Comparison of ENCODE assay signal across 9 cellular contexts in genomic region chr4:48904541-48905142, GRCh38. TPM values are rescaled to one million over a fixed set of nuclear protein-coding genes. Genes with fewer than 3 reads are reported as not detected.
A peak's percentile ranks its signal among the peaks of the same experiment; 100 is the strongest.
DNase-seq lines count a peak whose midpoint lies in the region; ATAC-seq and TF ChIP-seq lines count a peak whose summit lies in the region.
"Had no signal": no experiment of that assay in that cellular context is flagged by ENCODE, and none has a peak within 500 bp of the region (broad histone marks: within the 10 kb centered on the region; RNA-seq: fewer than 3 reads in every experiment).

No MANE protein-coding gene starts in this region.

- DNase-seq in Caco-2 (no peak), mammary epithelial cell (no peak), DMS 273 (lab: John Stamatoyannopoulos, UW; ENCODE audit: unreplicated experiment) (no peak), amniotic stem cell (lab: John Stamatoyannopoulos, UW) (no peak)
- DNase-seq: NK-92 treated with Interleukin-12 subunit alpha and Interleukin-12 subunit beta, amount 100 ng/mL, for 24 hours had no signal

- H3K4me3 ChIP-seq in Caco-2 (ENCODE audit: low read depth, low read length) = no peak overlapping the region
- H3K4me3 ChIP-seq in Loucy (ENCODE audit: low read length, poor library complexity, severe bottlenecking) = peak overlapping the region; percentile 98
- H3K4me3 ChIP-seq in mammary epithelial cell (replicated peaks in 1 of 3; ENCODE audit: insufficient read depth in 1 of 3, low read depth in 2 of 3, low read length in 3 of 3) = no peak overlapping the region
- H3K4me3 ChIP-seq: GM12878 had no signal

- H3K9me3 ChIP-seq in Caco-2 (no peaks in the 10 kb centered on the region), Loucy (ENCODE audit: insufficient read depth, low read depth, low read length) (no peaks in the 10 kb centered on the region), mammary epithelial cell (replicated peaks; ENCODE audit: insufficient read depth, low read length) (no peaks in the 10 kb centered on the region)

- H2AFZ ChIP-seq in Loucy (ENCODE audit: low read length) = no peak overlapping the region
- H2AFZ ChIP-seq in mammary epithelial cell (ENCODE audit: low read depth, low read length) = no peak overlapping the region

- H3K27ac Mint-ChIP-seq in Caco-2 (ENCODE audit: unreplicated experiment) (no peak overlapping the region), nephron (peak overlapping the region in 2 of 3 experiments; percentile 10)

- H3K9me3 Mint-ChIP-seq in Caco-2 (ENCODE audit: unreplicated experiment) = no peaks in the 10 kb centered on the region
- H3K9me3 Mint-ChIP-seq in nephron = no peaks in the 10 kb centered on the region

- no peaks in the 10 kb centered on the region for H3K9me2 ChIP-seq in Loucy (replicated peaks; ENCODE audit: low read depth, low read length)

- no peaks in the 10 kb centered on the region for H3K27me3 Mint-ChIP-seq in Caco-2 (ENCODE audit: insufficient read depth, unreplicated experiment)
- H3K27me3 Mint-ChIP-seq in nephron (ENCODE audit: low read depth) = peaks cover 5% of the 10 kb centered on the region

- H3K4me1 ChIP-seq in Caco-2 (peaks cover 15% of the 10 kb centered on the region; the same call in 1 of the 2 replicates), Loucy (ENCODE audit: insufficient read depth, low read length, poor library complexity, severe bottlenecking) (peaks cover 57% of the 10 kb centered on the region), mammary epithelial cell (ENCODE audit: insufficient read depth, low read length) (peaks cover 37% of the 10 kb centered on the region)

- dilution Hi-C loops in mammary epithelial cell (cut with HindIII; ENCODE audit: low sequenced_read_pairs) = loop anchor here (5.0 kb wide), 1 partner anchor 43 kb away; no protein-coding TSS in a partner anchor

- no peak for TF ChIP-seq CTCF in Caco-2 (IDR thresholded peaks at IDR 0.05; ENCODE audit: insufficient read depth in 1 of 2, low read depth in 1 of 2, low read length in 1 of 2, severe bottlenecking in 1 of 2, unreplicated experiment in 1 of 2)
- TF ChIP-seq CTCF in Loucy (conservative IDR thresholded peaks at IDR 0.05; ENCODE audit: low read length) = no peak
- TF ChIP-seq CTCF in mammary epithelial cell (conservative IDR thresholded peaks at IDR 0.05 in 1 of 2, IDR thresholded peaks at IDR 0.05 in 1 of 2; ENCODE audit: extremely low read depth in 1 of 2, insufficient read depth in 1 of 2, low read depth in 1 of 2, low read length in 2 of 2) = no peak
- TF ChIP-seq CTCF in nephron (IDR thresholded peaks at IDR 0.05; ENCODE audit: unreplicated experiment in 3 of 3) = no peak

- POLR2A ChIA-PET in Caco-2 (lab: Charles Lee) = no interaction called here

- H3K27me3 ChIP-seq in Caco-2 (replicated peaks; ENCODE audit: control insufficient read depth, insufficient read depth, low read length) = no peaks in the 10 kb centered on the region
- no peaks in the 10 kb centered on the region for H3K27me3 ChIP-seq in Loucy (ENCODE audit: insufficient read depth, low read length, poor library complexity, severe bottlenecking)
- H3K27me3 ChIP-seq in mammary epithelial cell (ENCODE audit: insufficient read depth, low read length) = no peaks in the 10 kb centered on the region

- WGBS in mammary epithelial cell (ENCODE audit: low coverage, missing lambda C conversion rate) = 91% methylated on average over 3 of the region's 3 CpGs

- H3K79me2 ChIP-seq in Loucy (ENCODE audit: insufficient read depth, low read length) (peaks cover 30% of the 10 kb centered on the region), mammary epithelial cell (ENCODE audit: insufficient read depth, low read length) (peaks cover 39% of the 10 kb centered on the region)

- no peak overlapping the region for H3K27ac ChIP-seq in mammary epithelial cell (ENCODE audit: insufficient read depth, low read depth, low read length)

- H3F3A ChIP-seq in Loucy (ENCODE audit: low read depth) = 0 out of 2 replicates have a peak, but pooled peaks cover 2% of the 10 kb centered on the region

- BruUV-seq in Caco-2 (replicated peaks; lab: Mats Ljungman, UMichigan) (no TSS peak), mammary epithelial cell (replicated peaks; lab: Mats Ljungman, UMichigan) (no TSS peak)

- CTCF ChIA-PET in Caco-2 (lab: Charles Lee) (interaction anchor here (0.6 kb wide), 1 partner anchor 9 kb away, joined by 3 read pairs; no protein-coding TSS in a partner anchor), mammary epithelial cell (lab: Charles Lee; ENCODE audit: low non-redundant PET) (interaction anchor here (0.6 kb wide), 1 partner anchor 56 kb away, joined by 3 read pairs; no protein-coding TSS in a partner anchor)

- no peak for ATAC-seq in GM19463 (IDR thresholded peaks at IDR 0.05; ENCODE audit: unreplicated experiment)

- H3K36me3 ChIP-seq in Caco-2 (ENCODE audit: control insufficient read depth, insufficient read depth, low read length) (no peaks in the 10 kb centered on the region), Loucy (ENCODE audit: insufficient read depth, low read length) (peaks cover 12% of the 10 kb centered on the region; the same call in 1 of the 2 replicates), mammary epithelial cell (ENCODE audit: insufficient read depth, low read length) (peaks cover 17% of the 10 kb centered on the region)

- intact Hi-C loops in Caco-2 (cut with micrococcal nuclease; ENCODE audit: unreplicated experiment) = loop anchor here (5.0 kb wide), 1 partner anchor 58 kb away; no protein-coding TSS in a partner anchor
- intact Hi-C loops in mammary epithelial cell (cut with micrococcal nuclease) = loop anchor here (5.0 kb wide), 2 partner anchors 72 to 327 kb away; partner anchors contain the start of gene OCIAD1

- peaks cover 11% of the 10 kb centered on the region for H3K4me1 Mint-ChIP-seq in Caco-2 (ENCODE audit: low read depth, unreplicated experiment)
- peaks cover 19% of the 10 kb centered on the region for H3K4me1 Mint-ChIP-seq in nephron

- no peak overlapping the region for H3K9ac ChIP-seq in Loucy (ENCODE audit: low read depth, low read length, poor library complexity, severe bottlenecking)
- H3K9ac ChIP-seq in mammary epithelial cell (ENCODE audit: insufficient read depth, low read length) = no peak overlapping the region

- H4K20me1 ChIP-seq in Loucy (ENCODE audit: insufficient read depth, low read length, poor library complexity, severe bottlenecking) (peaks cover 5% of the 10 kb centered on the region), mammary epithelial cell (ENCODE audit: insufficient read depth, low read length) (no peaks in the 10 kb centered on the region)

- no peaks in the 10 kb centered on the region for H3K36me3 Mint-ChIP-seq in Caco-2 (ENCODE audit: insufficient read depth, unreplicated experiment)
- H3K36me3 Mint-ChIP-seq in nephron (ENCODE audit: low read depth) = peaks cover 16% of the 10 kb centered on the region

- H3K4me3 Mint-ChIP-seq in Caco-2 (ENCODE audit: unreplicated experiment) (peak overlapping the region; percentile 79), nephron (peak overlapping the region; percentile 78 to 82 (median 81))

- in situ Hi-C loops in mammary epithelial cell (cut with MboI; ENCODE audit: low sequenced_read_pairs in 2 of 2) = loop anchor here in 1 of 2 donors (10.0 kb wide), 1 partner anchor 60 kb away; no protein-coding TSS in a partner anchor

- peak overlapping the region; percentile 85 for H3K4me2 ChIP-seq in Loucy (ENCODE audit: low read depth, low read length, poor library complexity, severe bottlenecking)
- peak overlapping the region; percentile 77 for H3K4me2 ChIP-seq in mammary epithelial cell (ENCODE audit: insufficient read depth, low read depth, low read length)

RNA-seq across cellular contexts. Expression of gene OCIAD2, which starts 1.9 kb away (rescaled TPM):
- total RNA-seq in Caco-2 (2022) (10.5 and 14.2 TPM in 2 replicates), mammary epithelial cell (100 to 1,000 TPM in 1 of 2 donors, 10 to 100 TPM in 1; 19.2 to 138 TPM)
- 203 TPM for polyA plus RNA-seq in mammary epithelial cell
- 38.5 TPM for polyA minus RNA-seq in mammary epithelial cell
